21 cellular contexts compared by ENCODE assay signal in the genomic region with DNA sequence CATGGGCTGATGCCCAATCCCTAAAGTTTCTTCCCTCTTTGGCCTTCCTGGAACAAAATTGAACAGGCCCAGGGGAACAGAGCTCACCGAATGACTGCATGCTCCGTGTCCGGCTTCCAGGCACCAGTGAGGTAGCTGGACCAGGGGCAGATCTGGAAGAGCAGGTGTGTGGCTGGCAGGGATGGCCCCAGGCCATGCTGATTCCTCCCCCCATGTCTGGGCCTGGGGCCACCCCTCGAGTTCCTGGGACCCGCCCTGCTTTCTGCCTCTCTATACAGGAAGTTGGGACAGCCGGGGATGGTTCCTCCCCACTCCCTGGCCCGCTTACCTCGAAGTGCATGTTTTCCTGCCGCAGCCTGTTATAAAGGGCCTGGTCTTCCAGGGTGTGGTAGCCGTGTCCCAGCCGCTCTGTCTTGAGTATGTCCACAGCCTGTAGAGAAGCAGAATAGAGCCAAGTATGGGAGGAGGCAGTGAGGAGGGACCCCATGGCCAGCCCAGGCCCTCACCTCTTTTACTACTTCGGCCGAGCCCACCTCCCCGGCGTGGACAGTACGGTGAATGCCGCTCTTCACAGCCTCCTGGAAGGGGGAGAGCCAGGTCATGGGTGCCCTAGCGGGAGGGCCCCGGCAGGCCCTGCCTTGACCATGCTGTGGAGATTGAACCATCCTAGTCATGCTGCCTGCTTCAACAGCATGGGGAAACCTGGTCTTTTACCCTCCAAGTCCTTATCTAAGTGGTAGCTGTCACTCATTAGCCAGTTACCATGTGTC.
"Had no signal": no experiment of that assay in that cellular context is flagged by ENCODE, and none has a peak within 500 bp of the region (broad histone marks: within the 10 kb centered on the region; RNA-seq: fewer than 3 reads in every experiment).

No MANE protein-coding gene starts in this region.

- H3K36me3 ChIP-seq: colonic mucosa, neutrophil had no signal

- DNase-seq: colonic mucosa; effector CD8-positive, alpha-beta T cell; endodermal cell; foreskin fibroblast; gastrocnemius medialis; head of caudate nucleus; left lung; lower lobe of right lung; pancreas; sigmoid colon; spleen; stimulated activated naive CD4-positive, alpha-beta T cell treated with Interleukin-2 at 50 U/mL for 16 hours; stomach; thyroid gland; trophoblast cell had no signal

- H3K27me3 ChIP-seq: colonic mucosa, gastrocnemius medialis, left lung, neutrophil, pancreas, sigmoid colon, spleen, stomach, thyroid gland, vagina had no signal

- FAIRE-seq: keratinocyte, pancreas had no signal

- H3K4me3 ChIP-seq: colonic mucosa, gastrocnemius medialis, left lung, lower lobe of right lung, pancreas, sigmoid colon, spleen, stomach, thyroid gland, vagina had no signal

- H3K9me3 ChIP-seq: colonic mucosa, gastrocnemius medialis, lower lobe of right lung, neutrophil, pancreas, sigmoid colon, stomach, thyroid gland, vagina had no signal

- H3K27ac ChIP-seq: colonic mucosa, epithelial cell of prostate, gastrocnemius medialis, left lung, lower lobe of right lung, neutrophil, pancreas, sigmoid colon, spleen, stomach, thyroid gland, vagina had no signal

- H3K4me1 ChIP-seq: colonic mucosa, gastrocnemius medialis, left lung, pancreas, sigmoid colon had no signal

- ATAC-seq: esophagus mucosa; gastrocnemius medialis; left lung; lower lobe of right lung; naive thymus-derived CD8-positive, alpha-beta T cell; pancreas had no signal
